ENCODE assay signal across 10 cellular contexts in genomic region chr3:4508048-4508981, GRCh38. TPM values are rescaled to one million over a fixed set of nuclear protein-coding genes. Genes with fewer than 3 reads are reported as not detected.
DNase-seq lines count a peak whose midpoint lies in the region; ATAC-seq and TF ChIP-seq lines count a peak whose summit lies in the region.
"Had no signal": no experiment of that assay in that cellular context is flagged by ENCODE, and none has a peak within 500 bp of the region (broad histone marks: within the 10 kb centered on the region; RNA-seq: fewer than 3 reads in every experiment).

No MANE protein-coding gene starts in this region.

- no peaks in the 10 kb centered on the region for H3K27me3 ChIP-seq in sigmoid colon
- H3K27me3 ChIP-seq: suprapubic skin had no signal

- ATAC-seq in GM19023 (IDR thresholded peaks at IDR 0.05; ENCODE audit: unreplicated experiment), result peak; percentile 68
- peak; percentile 55 for ATAC-seq in HG02571 (IDR thresholded peaks at IDR 0.05; ENCODE audit: unreplicated experiment)
- ATAC-seq in HG03565 (IDR thresholded peaks at IDR 0.05; ENCODE audit: unreplicated experiment), result peak; percentile 55
- ATAC-seq in stimulated activated effector memory CD8-positive, alpha-beta T cell treated with anti-CD3 and anti-CD28 coated beads, Interleukin-12 subunit alpha, Interleukin-12 subunit beta, amount 100 ng/mL, for 72 hours, result peak; percentile 70

- DNase-seq in stimulated activated effector memory CD8-positive, alpha-beta T cell treated with anti-CD3 and anti-CD28 coated beads, Interleukin-12 subunit alpha, Interleukin-12 subunit beta, amount 100 ng/mL, for 72 hours (ENCODE audit: low spot score in 2 of 2), result peak in 1 of 2 donors; percentile 57
- DNase-seq in NCI-H2107 (lab: John Stamatoyannopoulos, UW) (no peak), AG08395 (ENCODE audit: low spot score) (no peak), NCI-H2107 treated with DMSO at 0.1 percent for 48 hours (lab: John Stamatoyannopoulos, UW; ENCODE audit: unreplicated experiment) (no peak), sigmoid colon (no peak)

- TF ChIP-seq POLR2A in sigmoid colon (IDR thresholded peaks at IDR 0.05), result no peak

- H3K27ac Mint-ChIP-seq in stimulated activated effector memory CD8-positive, alpha-beta T cell treated with anti-CD3 and anti-CD28 coated beads, Interleukin-12 subunit alpha, Interleukin-12 subunit beta, amount 100 ng/mL, for 72 hours, result peak overlapping the region; percentile 57

- no peaks in the 10 kb centered on the region for H3K36me3 Mint-ChIP-seq in stimulated activated effector memory CD8-positive, alpha-beta T cell treated with anti-CD3 and anti-CD28 coated beads, Interleukin-12 subunit alpha, Interleukin-12 subunit beta, amount 100 ng/mL, for 72 hours

- H3K9me3 ChIP-seq in sigmoid colon, result no peaks in the 10 kb centered on the region
- H3K9me3 ChIP-seq: suprapubic skin had no signal

- no peak overlapping the region for H3K4me3 ChIP-seq in sigmoid colon
- H3K4me3 ChIP-seq: suprapubic skin had no signal

- TF ChIP-seq CTCF in sigmoid colon (IDR thresholded peaks at IDR 0.05), result no peak

- H3K4me1 Mint-ChIP-seq in stimulated activated effector memory CD8-positive, alpha-beta T cell treated with anti-CD3 and anti-CD28 coated beads, Interleukin-12 subunit alpha, Interleukin-12 subunit beta, amount 100 ng/mL, for 72 hours, result peaks cover 43% of the 10 kb centered on the region

- peak overlapping the region; percentile 14 for H3K4me3 Mint-ChIP-seq in stimulated activated effector memory CD8-positive, alpha-beta T cell treated with anti-CD3 and anti-CD28 coated beads, Interleukin-12 subunit alpha, Interleukin-12 subunit beta, amount 100 ng/mL, for 72 hours
- H3K4me3 Mint-ChIP-seq: central memory CD8-positive, alpha-beta T cell had no signal

- no peak for TF ChIP-seq EP300 in sigmoid colon (IDR thresholded peaks at IDR 0.05)

- intact Hi-C loops in sigmoid colon (cut with DNase I), result no loop called here

- H3K4me1 ChIP-seq in sigmoid colon, result peaks cover 0 to 57% (median 47%) of the 10 kb centered on the region in 4 donors

- H3K36me3 ChIP-seq in sigmoid colon, result no peaks in the 10 kb centered on the region
- H3K36me3 ChIP-seq: suprapubic skin had no signal

- H3K27ac ChIP-seq in sigmoid colon, result peak overlapping the region in 2 of 4 donors; percentile 41 to 90
- H3K27ac ChIP-seq: suprapubic skin had no signal

- no peaks in the 10 kb centered on the region for H3K9me3 Mint-ChIP-seq in stimulated activated effector memory CD8-positive, alpha-beta T cell treated with anti-CD3 and anti-CD28 coated beads, Interleukin-12 subunit alpha, Interleukin-12 subunit beta, amount 100 ng/mL, for 72 hours
- H3K9me3 Mint-ChIP-seq: central memory CD8-positive, alpha-beta T cell had no signal

- WGBS in sigmoid colon, 2 donors, result 73 to 86% methylated on average over 8 of the region's 8 CpGs

RNA-seq across cellular contexts. Expression of gene ITPR1, which starts 15.2 kb away (rescaled TPM):
- 100 to 1,000 TPM; 111 to 206 (median 134) TPM for total RNA-seq in sigmoid colon
- 10 to 100 TPM in 1 of 3 donors, 1 to 10 TPM in 2; 1.4 to 20.0 (median 4.2) TPM for polyA plus RNA-seq in sigmoid colon

RNA-seq across cellular contexts. Expression of gene SUMF1, which starts 41.2 kb away (rescaled TPM):
- 10 to 100 TPM; 20.2 to 57.4 (median 31.0) TPM for total RNA-seq in sigmoid colon
- 10 to 100 TPM in 2 of 3 donors, 1 to 10 TPM in 1; 8.4 to 23.3 (median 12.9) TPM for polyA plus RNA-seq in sigmoid colon
